In genomic region chr4:176539785-176540175, GRCh38 we compare ENCODE assay signal across 15 cellular contexts.
DNase-seq lines count a peak whose midpoint lies in the region; ATAC-seq, FAIRE-seq and TF ChIP-seq lines count a peak whose summit lies in the region.
"Had no signal": no experiment of that assay in that cellular context is flagged by ENCODE, and none has a peak within 500 bp of the region (broad histone marks: within the 10 kb centered on the region; RNA-seq: fewer than 3 reads in every experiment).

No MANE protein-coding gene starts in this region.

- no peak for TF ChIP-seq CTCF in bronchial epithelial cell (IDR thresholded peaks at IDR 0.05; ENCODE audit: insufficient read depth, low read length, severe bottlenecking)

- no peaks in the 10 kb centered on the region for H3K36me3 ChIP-seq in bronchial epithelial cell (ENCODE audit: control insufficient read depth, insufficient read depth, low read length)
- H3K36me3 ChIP-seq: SJCRH30 had no signal

- no peak for FAIRE-seq in bronchial epithelial cell (lab: Jason Lieb, UNC)

- peak; percentile 11 for DNase-seq in EL
- DNase-seq in M059J (ENCODE audit: low read depth), result peak; percentile 60
- peak; percentile 20 for DNase-seq in bronchial epithelial cell (ENCODE audit: low read depth)
- peak; percentile 42 for DNase-seq in iris pigment epithelial cell (ENCODE audit: low read depth)
- DNase-seq in DMS53 treated with DMSO at 0.1 percent for 48 hours (lab: John Stamatoyannopoulos, UW; ENCODE audit: unreplicated experiment), result no peak
- no peak for DNase-seq in middle frontal gyrus (ENCODE audit: extremely low spot score, low spot score)
- no peak for DNase-seq in NCI-H2107 treated with DMSO at 0.1 percent for 48 hours (lab: John Stamatoyannopoulos, UW; ENCODE audit: unreplicated experiment)
- DNase-seq: NCI-H1105 treated with DMSO at 0.1 percent for 48 hours; NCI-H1694 treated with DMSO at 0.1 percent for 48 hours; NCI-H446; NCI-H69; NK-92 treated with Interleukin-12 subunit alpha and Interleukin-12 subunit beta, amount 100 ng/mL, for 24 hours; OCI-M1 had no signal

- ATAC-seq in HG03439 (IDR thresholded peaks at IDR 0.05; ENCODE audit: unreplicated experiment), result no peak

- H3K27me3 ChIP-seq in bronchial epithelial cell (ENCODE audit: control insufficient read depth, insufficient read depth, low read length), result no peaks in the 10 kb centered on the region
- H3K27me3 ChIP-seq: SJCRH30 had no signal

- no peak overlapping the region for H3K4me3 ChIP-seq in bronchial epithelial cell (ENCODE audit: low read depth, low read length)
- H3K4me3 ChIP-seq: SJCRH30 had no signal

Comparison
In these comparisons a context has a peak if more than half of its experiments do, and no peak if none do; other contexts are left out.
1. DNase-seq: peak in EL (single experiment), M059J (single experiment), bronchial epithelial cell (single experiment) and iris pigment epithelial cell (single experiment); none in DMS53 treated with DMSO at 0.1 percent for 48 hours (single experiment), middle frontal gyrus (single experiment) and NCI-H2107 treated with DMSO at 0.1 percent for 48 hours (single experiment).